Comparison of ENCODE assay signal across 28 cellular contexts in genomic region chr4:101078950-101079349, GRCh38.
"Had no signal": no experiment of that assay in that cellular context is flagged by ENCODE, and none has a peak within 500 bp of the region (broad histone marks: within the 10 kb centered on the region; RNA-seq: fewer than 3 reads in every experiment).

No MANE protein-coding gene starts in this region.

- H3K36me3 ChIP-seq: neural progenitor cell, ovary, right lobe of liver, thoracic aorta, thyroid gland had no signal

- H3K9me3 ChIP-seq: ovary, psoas muscle, right lobe of liver, sigmoid colon, stomach, thoracic aorta, thyroid gland, tibial nerve, upper lobe of left lung, vagina had no signal

- H3K27me3 Mint-ChIP-seq: naive thymus-derived CD4-positive, alpha-beta T cell; progenitor cell of endocrine pancreas; stimulated activated naive B cell treated with anti-CD40 and anti-IgM and Interleukin-4, amounts not matched to agents 10 μg/mL and 1 μg/mL and 100 μg/mL, for 72 hours; stimulated activated naive CD8-positive, alpha-beta T cell treated with anti-CD3 and anti-CD28 coated beads, Interleukin-15, Interleukin-2, amounts not matched to agents 100 ng/mL and 50 ng/mL, for 24 hours had no signal

- H3K4me1 Mint-ChIP-seq: nephron, neural progenitor cell had no signal

- DNase-seq: naive thymus-derived CD4-positive, alpha-beta T cell; natural killer cell; occipital lobe; ovary; posterior cingulate gyrus; psoas muscle; right cardiac atrium; right lobe of liver; sigmoid colon; small intestine; stimulated activated CD4-positive, alpha-beta T cell treated with anti-CD3 and anti-CD28 coated beads, Interleukin-15, amount 100 ng/mL, for 24 hours; stimulated activated CD4-positive, alpha-beta T cell treated with anti-CD3 and anti-CD28 coated beads, Interleukin-2, amount 100 ng/mL, for 24 hours; stimulated activated CD4-positive, alpha-beta T cell treated with anti-CD3 and anti-CD28 coated beads, Interleukin-2, amount 100 ng/mL, for 48 hours; stimulated activated CD4-positive, alpha-beta T cell treated with anti-CD3 and anti-CD28 coated beads, Interleukin-4, amount 100 ng/mL, for 24 hours; stimulated activated naive B cell treated with anti-CD40 and anti-IgM and Interleukin-4, amounts not matched to agents 10 μg/mL and 1 μg/mL and 100 μg/mL, for 72 hours; stimulated activated naive CD4-positive, alpha-beta T cell treated with Interleukin-2 at 50 U/mL for 16 hours; stomach; thyroid gland; trophoblast cell had no signal

- H3K4me3 ChIP-seq: neural progenitor cell, ovary, psoas muscle, right lobe of liver, sigmoid colon, stomach, thoracic aorta, thyroid gland, tibial nerve, upper lobe of left lung, vagina had no signal

- H3K4me3 Mint-ChIP-seq: naive thymus-derived CD4-positive, alpha-beta T cell; natural killer cell; nephron; neural progenitor cell; stimulated activated naive B cell treated with anti-CD40 and anti-IgM and Interleukin-4, amounts not matched to agents 10 μg/mL and 1 μg/mL and 100 μg/mL, for 72 hours; stimulated activated naive CD8-positive, alpha-beta T cell treated with anti-CD3 and anti-CD28 coated beads, Interleukin-15, Interleukin-2, amounts not matched to agents 100 ng/mL and 50 ng/mL, for 24 hours had no signal

- H3K27ac ChIP-seq: neural progenitor cell, ovary, parathyroid adenoma, psoas muscle, sigmoid colon, stomach, thoracic aorta, thyroid gland, tibial nerve, upper lobe of left lung, vagina had no signal

- ATAC-seq: naive thymus-derived CD4-positive, alpha-beta T cell; natural killer cell; psoas muscle; right cardiac atrium; right lobe of liver; stimulated activated naive B cell treated with anti-CD40 and anti-IgM and Interleukin-4, amounts not matched to agents 10 μg/mL and 1 μg/mL and 100 μg/mL, for 72 hours had no signal

- H3K4me1 ChIP-seq: neural progenitor cell, parathyroid adenoma, psoas muscle, sigmoid colon, stomach, thyroid gland, upper lobe of left lung, vagina had no signal

- H3K9me3 Mint-ChIP-seq: naive thymus-derived CD4-positive, alpha-beta T cell; natural killer cell; nephron; neural progenitor cell; stimulated activated naive B cell treated with anti-CD40 and anti-IgM and Interleukin-4, amounts not matched to agents 10 μg/mL and 1 μg/mL and 100 μg/mL, for 72 hours; stimulated activated naive CD8-positive, alpha-beta T cell treated with anti-CD3 and anti-CD28 coated beads, Interleukin-15, Interleukin-2, amounts not matched to agents 100 ng/mL and 50 ng/mL, for 24 hours had no signal

- H3K27ac Mint-ChIP-seq: naive thymus-derived CD4-positive, alpha-beta T cell; nephron; neural progenitor cell; progenitor cell of endocrine pancreas; stimulated activated naive B cell treated with anti-CD40 and anti-IgM and Interleukin-4, amounts not matched to agents 10 μg/mL and 1 μg/mL and 100 μg/mL, for 72 hours; stimulated activated naive CD8-positive, alpha-beta T cell treated with anti-CD3 and anti-CD28 coated beads, Interleukin-15, Interleukin-2, amounts not matched to agents 100 ng/mL and 50 ng/mL, for 24 hours had no signal
